16 cellular contexts compared by ENCODE assay signal in genomic region chr18:59220164-59220783, GRCh38. TPM values are rescaled to one million over a fixed set of nuclear protein-coding genes. Genes with fewer than 3 reads are reported as not detected.
DNase-seq lines count a peak whose midpoint lies in the region; ATAC-seq, FAIRE-seq and TF ChIP-seq lines count a peak whose summit lies in the region.
"Had no signal": no experiment of that assay in that cellular context is flagged by ENCODE, and none has a peak within 500 bp of the region (broad histone marks: within the 10 kb centered on the region; RNA-seq: fewer than 3 reads in every experiment).

No MANE protein-coding gene starts in this region.

- no peak for FAIRE-seq in D721Med (lab: Jason Lieb, UNC)
- FAIRE-seq: GM18507 had no signal

- no peak overlapping the region for H4K8ac ChIP-seq in IMR-90 (ENCODE audit: low read depth in 2 of 2, low read length in 2 of 2)

- no peak overlapping the region for H2BK5ac ChIP-seq in IMR-90 (ENCODE audit: low read depth, low read length, poor library complexity, severe bottlenecking)

- no peak overlapping the region for H3K4ac ChIP-seq in IMR-90 (ENCODE audit: low read depth, low read length)

- POLR2A ChIA-PET in IMR-90 (lab: Charles Lee; ENCODE audit: unreplicated experiment): no interaction called here

- CTCF ChIA-PET in IMR-90 (lab: Yijun Ruan, JAX): no interaction called here

- H3K27ac Mint-ChIP-seq in nephron: no peak overlapping the region
- H3K27ac Mint-ChIP-seq: activated T-cell treated with anti-CD3 and anti-CD28 coated beads, Interleukin-2, amount 50 U/mL, for 72 hours had no signal

- no peaks in the 10 kb centered on the region for H3K9me3 ChIP-seq in IMR-90 (ENCODE audit: control insufficient read depth, insufficient read depth, low read length)
- H3K9me3 ChIP-seq: right lobe of liver had no signal

- no peaks in the 10 kb centered on the region for H3K9me1 ChIP-seq in IMR-90 (ENCODE audit: insufficient read depth, low read length)

- no peak overlapping the region for H4K91ac ChIP-seq in IMR-90 (ENCODE audit: insufficient read depth, low read depth, low read length)

- TF ChIP-seq POLR2A in IMR-90 (IDR thresholded peaks at IDR 0.05; ENCODE audit: low read depth, low read length): no peak

- H3K4me2 ChIP-seq in IMR-90 (ENCODE audit: low read depth, low read length): no peak overlapping the region
- H3K4me2 ChIP-seq: PC-9 had no signal

- peaks cover 4% of the 10 kb centered on the region for H3K9me3 Mint-ChIP-seq in nephron
- H3K9me3 Mint-ChIP-seq: activated T-cell treated with anti-CD3 and anti-CD28 coated beads, Interleukin-2, amount 50 U/mL, for 72 hours had no signal

- no peak overlapping the region for H2BK15ac ChIP-seq in IMR-90 (ENCODE audit: low read depth, low read length)

- H2AFZ ChIP-seq in IMR-90 (replicated peaks; ENCODE audit: low read length, poor library complexity): peak overlapping the region; percentile 17
- H2AFZ ChIP-seq: PC-9 had no signal

- H3K56ac ChIP-seq in IMR-90 (ENCODE audit: extremely low read depth, insufficient read depth, low read length): no peak overlapping the region

- intact Hi-C loops in IMR-90 (cut with micrococcal nuclease): no loop called here

- TF ChIP-seq CTCF in D721Med (IDR thresholded peaks at IDR 0.05; ENCODE audit: insufficient read depth, missing control alignments): no peak
- no peak for TF ChIP-seq CTCF in IMR-90 (conservative IDR thresholded peaks at IDR 0.05; ENCODE audit: low read depth, low read length)
- no peak for TF ChIP-seq CTCF in coronary artery (IDR thresholded peaks at IDR 0.05)
- no peak for TF ChIP-seq CTCF in nephron (IDR thresholded peaks at IDR 0.05; ENCODE audit: unreplicated experiment in 3 of 3)

- no peaks in the 10 kb centered on the region for H3K4me1 ChIP-seq in IMR-90 (ENCODE audit: control insufficient read depth, insufficient read depth, low read length)
- H3K4me1 ChIP-seq: right lobe of liver had no signal

- no TSS peak for BruUV-seq in IMR-90 (replicated peaks; lab: Mats Ljungman, UMichigan)

- H2AK5ac ChIP-seq in IMR-90 (ENCODE audit: low read depth, low read length): no peak overlapping the region

- H3K79me1 ChIP-seq in IMR-90 (ENCODE audit: low read depth in 1 of 2, low read length in 2 of 2): no peaks in the 10 kb centered on the region

- H3K4me1 Mint-ChIP-seq in nephron: peaks cover 12% of the 10 kb centered on the region

- H3K27me3 Mint-ChIP-seq in nephron (ENCODE audit: low read depth): peaks cover 99% of the 10 kb centered on the region

- in situ Hi-C loops in IMR-90 (cut with MboI; ENCODE audit: low sequenced_read_pairs): no loop called here

- H3K9ac ChIP-seq in IMR-90 (ENCODE audit: low read depth, low read length): no peak overlapping the region

- H3K23ac ChIP-seq in IMR-90 (ENCODE audit: low read depth, low read length): no peak overlapping the region

- no peak overlapping the region for H3K4me3 ChIP-seq in IMR-90 (ENCODE audit: insufficient read depth, low read depth, low read length)
- peak overlapping the region; percentile 17 for H3K4me3 ChIP-seq in coronary artery
- H3K4me3 ChIP-seq: PC-9, right lobe of liver had no signal

- H2BK20ac ChIP-seq in IMR-90 (ENCODE audit: low read depth, low read length): no peak overlapping the region

- no peaks in the 10 kb centered on the region for H3K36me3 ChIP-seq in IMR-90 (ENCODE audit: control insufficient read depth, insufficient read depth, low read length)
- H3K36me3 ChIP-seq: right lobe of liver had no signal

- DNase-seq in D721Med (ENCODE audit: insufficient read length, low spot score): peak; percentile 69
- DNase-seq in IMR-90: no peak
- no peak for DNase-seq in coronary artery (ENCODE audit: low spot score)
- no peak for DNase-seq in activated CD4-positive, alpha-beta T cell treated with anti-CD3 and anti-CD28 coated beads for 48 hours
- no peak for DNase-seq in NK-92 treated with Interleukin-12 subunit alpha and Interleukin-12 subunit beta, amount 100 ng/mL, for 24 hours (lab: John Stamatoyannopoulos, UW)
- DNase-seq: activated T-cell treated with anti-CD3 and anti-CD28 coated beads, Interleukin-2, amount 50 U/mL, for 72 hours; central memory CD4-positive, alpha-beta T cell; PC-9; right lobe of liver had no signal

- ATAC-seq in IMR-90 (ENCODE audit: low read depth): no peak
- ATAC-seq in HG03108 (IDR thresholded peaks at IDR 0.05; ENCODE audit: unreplicated experiment): no peak
- ATAC-seq in HG03460 (IDR thresholded peaks at IDR 0.05; ENCODE audit: unreplicated experiment): no peak

- no peaks in the 10 kb centered on the region for H3K36me3 Mint-ChIP-seq in nephron (ENCODE audit: low read depth)

- H2BK120ac ChIP-seq in IMR-90 (ENCODE audit: low read depth, low read length): no peak overlapping the region

- H3K27me3 ChIP-seq in IMR-90 (ENCODE audit: control insufficient read depth, insufficient read depth, low read length): peaks cover 75% of the 10 kb centered on the region

- dilution Hi-C loops in IMR-90 (cut with HindIII; ENCODE audit: low sequenced_read_pairs, unreplicated experiment): no loop called here

- H4K20me1 ChIP-seq in IMR-90 (ENCODE audit: insufficient read depth, low read length): no peaks in the 10 kb centered on the region; the same call in 1 of the 2 replicates

- TF ChIP-seq RAD21 in IMR-90 (IDR thresholded peaks at IDR 0.05; ENCODE audit: low read length): no peak

- H3K14ac ChIP-seq in IMR-90 (replicated peaks; ENCODE audit: low read depth, low read length): no peak overlapping the region

- WGBS in IMR-90 (ENCODE audit: extremely low coverage in 2 of 2, insufficient read length in 1 of 2), 2 experiments: 3% methylated on average over 17 of the region's 46 CpGs; no CpG with 5 or more reads in 1 of the 2 experiments

- H2AK9ac ChIP-seq in IMR-90 (replicated peaks; ENCODE audit: low read depth, low read length, poor library complexity): no peak overlapping the region

- H3K4me3 Mint-ChIP-seq in nephron: peak overlapping the region; percentile 62 to 68 (median 66)

- no peak overlapping the region for H4K5ac ChIP-seq in IMR-90 (ENCODE audit: low read depth, low read length)

- H3K27ac ChIP-seq in IMR-90 (ENCODE audit: insufficient read depth, low read length) (no peak overlapping the region), coronary artery (no peak overlapping the region)
- H3K27ac ChIP-seq: PC-9, right lobe of liver, VCaP had no signal

- H3K18ac ChIP-seq in IMR-90 (ENCODE audit: low read depth, low read length): no peak overlapping the region

TF ChIP-seq in IMR-90, 13 proteins besides CTCF, POLR2A, EP300 and RAD21:
- TF ChIP-seq RCOR1 (IDR thresholded peaks at IDR 0.05; ENCODE audit: insufficient replicate concordance, low read length) (no peak), CHD1 (IDR thresholded peaks at IDR 0.05; ENCODE audit: low read depth, low read length) (no peak), CEBPB (IDR thresholded peaks at IDR 0.05; ENCODE audit: low read depth, low read length) (no peak), MAZ (IDR thresholded peaks at IDR 0.05; ENCODE audit: borderline replicate concordance, low read depth, low read length) (no peak)

RNA-seq across cellular contexts. Expression of gene GRP, which starts 0.3 kb away (rescaled TPM):
- not detected in 2 replicates for total RNA-seq in IMR-90 (2012; rRNA removed)
- polyA plus RNA-seq in IMR-90 (2012; rRNA removed): not detected in 2 replicates
- polyA plus RNA-seq in IMR-90 (2012; cell fraction: cytosol; rRNA removed): not detected in 2 replicates
- not detected in 2 replicates for polyA plus RNA-seq in IMR-90 (2012; cell fraction: nucleus; rRNA removed; ENCODE audit: low replicate concordance)
- total RNA-seq: activated T-cell treated with anti-CD3 and anti-CD28 coated beads, Interleukin-2, amount 50 U/mL, for 72 hours; fibroblast of villous mesenchyme; mammary epithelial cell; PC-9; right lobe of liver had no signal
- polyA plus RNA-seq: mammary epithelial cell had no signal

RNA-seq across cellular contexts. Expression of gene RAX, which starts 53.0 kb away (rescaled TPM):
- not detected in 2 replicates for total RNA-seq in IMR-90 (2012; rRNA removed)
- polyA plus RNA-seq in IMR-90 (2012; rRNA removed): not detected in 2 replicates
- not detected in 2 replicates for polyA plus RNA-seq in IMR-90 (2012; cell fraction: cytosol; rRNA removed)
- not detected in 2 replicates for polyA plus RNA-seq in IMR-90 (2012; cell fraction: nucleus; rRNA removed; ENCODE audit: low replicate concordance)
- total RNA-seq: activated T-cell treated with anti-CD3 and anti-CD28 coated beads, Interleukin-2, amount 50 U/mL, for 72 hours; fibroblast of villous mesenchyme; mammary epithelial cell; PC-9; right lobe of liver had no signal
- polyA plus RNA-seq: mammary epithelial cell had no signal
